Comparison of ENCODE assay signal across 12 cellular contexts in genomic region chr5:65769539-65769938, GRCh38. TPM values are rescaled to one million over a fixed set of nuclear protein-coding genes. Genes with fewer than 3 reads are reported as not detected.
DNase-seq lines count a peak whose midpoint lies in the region; ATAC-seq, FAIRE-seq and TF ChIP-seq lines count a peak whose summit lies in the region.
"Had no signal": no experiment of that assay in that cellular context is flagged by ENCODE, and none has a peak within 500 bp of the region (broad histone marks: within the 10 kb centered on the region; RNA-seq: fewer than 3 reads in every experiment).

No MANE protein-coding gene starts in this region.

- no peak for TF ChIP-seq POLR2A in A549 (IDR thresholded peaks at IDR 0.05; ENCODE audit: low read length)

- H3K9me3 ChIP-seq in A549 = no peaks in the 10 kb centered on the region

- FAIRE-seq in A549 (lab: Jason Lieb, UNC) = no peak

- WGBS in A549 (ENCODE audit: missing lambda C conversion rate) = 2% methylated on average over 1 of the region's 1 CpG

- peak; percentile 86 to 87 for ATAC-seq in A549
- ATAC-seq in SK-N-SH treated with all-trans-retinoic acid at 6 μM for 48 hours = peak; percentile 97
- ATAC-seq in left lobe of liver = no peak
- ATAC-seq in HG03175 (IDR thresholded peaks at IDR 0.05; ENCODE audit: unreplicated experiment) = no peak
- ATAC-seq: CD8-positive, alpha-beta T cell had no signal

- POLR2A ChIA-PET in A549 (lab: Yijun Ruan, JAX) = no interaction called here

- H3K27ac ChIP-seq in A549 = no peak overlapping the region

- peak overlapping the region; percentile 9; the same call in 2 of the 3 replicates for H3K4me2 ChIP-seq in A549

- no peak for TF ChIP-seq EP300 in A549 (IDR thresholded peaks at IDR 0.05)

- peaks cover 21% of the 10 kb centered on the region for H3K4me1 ChIP-seq in A549

- DNase-seq in A549 (ENCODE audit: low read depth in 1 of 2, low spot score in 1 of 2) = peak; percentile 13 to 42
- DNase-seq in HFF-Myc (ENCODE audit: extremely low read depth, low read depth) = peak; percentile 32
- peak; percentile 95 for DNase-seq in fibroblast of the aortic adventitia (ENCODE audit: low read depth)
- DNase-seq in GM13976 (ENCODE audit: low spot score) = no peak
- DNase-seq in KG1 (lab: John Stamatoyannopoulos, UW) = no peak
- DNase-seq in left lobe of liver (ENCODE audit: low spot score) = no peak
- DNase-seq: amygdala; CD8-positive, alpha-beta T cell; glutamatergic neuron; stimulated activated CD4-positive, alpha-beta T cell treated with anti-CD3 and anti-CD28 coated beads, Interleukin-12 subunit alpha, Interleukin-12 subunit beta, amount 100 ng/mL, for 4 hours had no signal

- CTCF ChIA-PET in A549 (lab: Yijun Ruan, JAX) = no interaction called here

- in situ Hi-C loops in GM13976 (cut with MboI; ENCODE audit: low sequenced_read_pairs, unreplicated experiment) = no loop called here

- no peak overlapping the region for H3K4me3 ChIP-seq in A549
- no peak overlapping the region for H3K4me3 ChIP-seq in HFF-Myc (replicated peaks; ENCODE audit: low read depth, low read length)
- H3K4me3 ChIP-seq in fibroblast of the aortic adventitia (ENCODE audit: low read depth, low read length) = no peak overlapping the region

- TF ChIP-seq CTCF in A549 (IDR thresholded peaks at IDR 0.05) = no peak
- no peak for TF ChIP-seq CTCF in HFF-Myc (IDR thresholded peaks at IDR 0.05; ENCODE audit: low read depth, low read length, missing control alignments)
- TF ChIP-seq CTCF in fibroblast of the aortic adventitia (IDR thresholded peaks at IDR 0.05; ENCODE audit: insufficient read depth, low read length) = no peak
- no peak for TF ChIP-seq CTCF in GM13976 (IDR thresholded peaks at IDR 0.05; ENCODE audit: borderline replicate concordance, control extremely low read depth, extremely low read depth, insufficient read depth, missing control alignments)

- no peak for TF ChIP-seq RAD21 in A549 (conservative IDR thresholded peaks at IDR 0.05 in 1 of 2, IDR thresholded peaks at IDR 0.05 in 1 of 2)

TF ChIP-seq in A549, 52 proteins besides CTCF, POLR2A, EP300 and RAD21:
- no peak for TF ChIP-seq FOSL2 (IDR thresholded peaks at IDR 0.05)
- peak; percentile 48 for TF ChIP-seq FOSL2 (CRISPR knock-in tag; IDR thresholded peaks at IDR 0.05)
- TF ChIP-seq ZFP36 (IDR thresholded peaks at IDR 0.05; ENCODE audit: borderline replicate concordance, partially characterized antibody) = no peak

TF ChIP-seq in SK-N-SH treated with all-trans-retinoic acid at 6 μM for 48 hours, 23 proteins besides CTCF, POLR2A, EP300 and RAD21:
- no peak for TF ChIP-seq ARNTL (CRISPR knock-in tag; IDR thresholded peaks at IDR 0.05; ENCODE audit: borderline replicate concordance, low read depth)
- TF ChIP-seq PATZ1 (CRISPR knock-in tag; IDR thresholded peaks at IDR 0.05; ENCODE audit: borderline replicate concordance) = no peak
- no peak for TF ChIP-seq RARB (CRISPR knock-in tag; IDR thresholded peaks at IDR 0.05)
- no peak for TF ChIP-seq CREB5 (CRISPR knock-in tag; IDR thresholded peaks at IDR 0.05; ENCODE audit: low read depth)
- TF ChIP-seq ISL1 (CRISPR knock-in tag; IDR thresholded peaks at IDR 0.05) = peak; percentile 45; the same call in 1 of the 2 replicates

RNA-seq across cellular contexts. Expression of gene NLN, which starts 47.5 kb away (rescaled TPM):
- 74.2 and 88.9 TPM in 2 replicates for polyA plus RNA-seq in A549 (2011; rRNA removed)
- polyA plus RNA-seq in A549 (2012; cell fraction: cytosol; rRNA removed) = 36.7 and 40.2 TPM in 2 replicates
- polyA plus RNA-seq in A549 (2012; cell fraction: nucleus; rRNA removed) = 20.2 and 25.2 TPM in 2 replicates
- polyA plus RNA-seq in A549 (2017; fragmentation: RNase III; extraction: RNeasy Plus Mini Kit Qiagen cat#74134 plus additional on column Dnase treatment) = 68.6 to 79.2 TPM (median 69.3 TPM) in 3 replicates
- polyA minus RNA-seq in A549 (2011; rRNA and poly(A)+ RNA removed) = 88.5 and 102 TPM in 2 replicates
- 26.9 and 30.2 TPM in 2 replicates for total RNA-seq in fibroblast of the aortic adventitia (ENCODE audit: low replicate concordance)
- total RNA-seq in left lobe of liver = 47.1 TPM

RNA-seq across cellular contexts. Expression of gene SGTB, which starts 47.6 kb away (rescaled TPM):
- polyA plus RNA-seq in A549 (2011; rRNA removed) (13.9 and 17.4 TPM in 2 replicates), A549 (2017; fragmentation: RNase III; extraction: RNeasy Plus Mini Kit Qiagen cat#74134 plus additional on column Dnase treatment) (8.0 to 9.3 TPM (median 8.6 TPM) in 3 replicates)
- polyA plus RNA-seq in A549 (2012; cell fraction: cytosol; rRNA removed) = 2.3 and 2.5 TPM in 2 replicates
- polyA plus RNA-seq in A549 (2012; cell fraction: nucleus; rRNA removed) = 1.2 and 1.8 TPM in 2 replicates
- polyA minus RNA-seq in A549 (2011; rRNA and poly(A)+ RNA removed) = 4.7 and 4.8 TPM in 2 replicates
- total RNA-seq in fibroblast of the aortic adventitia (ENCODE audit: low replicate concordance) (6.1 and 16.4 TPM in 2 replicates), left lobe of liver (3.0 TPM)

Comparison
In these comparisons a context has a peak if more than half of its experiments do, and no peak if none do; other contexts are left out.
1. ATAC-seq: peak in A549 (2 of 2) and SK-N-SH treated with all-trans-retinoic acid at 6 μM for 48 hours (single experiment); none in left lobe of liver (single experiment) and HG03175 (single experiment).
2. DNase-seq: peak in A549 (2 of 2), HFF-Myc (single experiment) and fibroblast of the aortic adventitia (single experiment); none in GM13976 (single experiment), KG1 (single experiment) and left lobe of liver (single experiment).